ENCODE assay signal across 17 cellular contexts in genomic region chr5:90293931-90294330, GRCh38.
DNase-seq lines count a peak whose midpoint lies in the region; ATAC-seq, FAIRE-seq and TF ChIP-seq lines count a peak whose summit lies in the region.
"Had no signal": no experiment of that assay in that cellular context is flagged by ENCODE, and none has a peak within 500 bp of the region (broad histone marks: within the 10 kb centered on the region; RNA-seq: fewer than 3 reads in every experiment).

No MANE protein-coding gene starts in this region.

- FAIRE-seq in K562 (lab: Jason Lieb, UNC), result no peak

- H3K4me3 ChIP-seq in AG04449 (ENCODE audit: low read depth, low read length) (no peak overlapping the region), K562 (no peak overlapping the region), stomach (no peak overlapping the region), BE2C (ENCODE audit: low read depth, low read length) (no peak overlapping the region)

- H3K27me3 Mint-ChIP-seq in natural killer cell treated with Interleukin-12 subunit alpha and Interleukin-12 subunit beta and Interleukin-15 and Interleukin-18, amount 100 ng/mL, for 72 hours, result peaks cover 2 to 6% of the 10 kb centered on the region in 2 donors

- POLR2A ChIA-PET in AG04449 (lab: Yijun Ruan, JAX) (no interaction called here), K562 (lab: Yijun Ruan, JAX) (no interaction called here)

- BruUV-seq in K562 (replicated peaks; lab: Mats Ljungman, UMichigan), result no TSS peak

- H3K79me2 ChIP-seq in K562 (ENCODE audit: control insufficient read depth, insufficient read depth, low read length), result no peaks in the 10 kb centered on the region

- no peak overlapping the region for H3K9ac ChIP-seq in K562 (ENCODE audit: insufficient read depth in 1 of 2, low read depth in 2 of 2, low read length in 2 of 2)

- H3K4me1 ChIP-seq in K562 (replicated peaks in 1 of 2; ENCODE audit: control insufficient read depth in 2 of 2, insufficient read depth in 2 of 2, low read length in 2 of 2) (no peaks in the 10 kb centered on the region), stomach (no peaks in the 10 kb centered on the region), BE2C (no peaks in the 10 kb centered on the region; the same call in 1 of the 2 replicates)

- CTCF ChIA-PET in AG04449 (lab: Yijun Ruan, JAX) (no interaction called here), K562 (lab: Yijun Ruan, JAX; ENCODE audit: low intra/inter-chr PET ratio) (no interaction called here)

- no peak overlapping the region for H3K4me2 ChIP-seq in K562 (ENCODE audit: insufficient read depth, low read length)

- no peaks in the 10 kb centered on the region; a peak in 1 of 5 replicates for H3K27me3 ChIP-seq in K562 (ENCODE audit: control insufficient read depth in 2 of 2, insufficient read depth in 2 of 2, low read length in 2 of 2)
- no peaks in the 10 kb centered on the region for H3K27me3 ChIP-seq in stomach
- H3K27me3 ChIP-seq in BE2C, result no peaks in the 10 kb centered on the region

- TF ChIP-seq EP300 in K562 (IDR thresholded peaks at IDR 0.05; ENCODE audit: low read length) (no peak), stomach (IDR thresholded peaks at IDR 0.05) (no peak)

- in situ Hi-C loops in K562 (cut with MboI), result no loop called here

- no peak for TF ChIP-seq CTCF in AG04449 (IDR thresholded peaks at IDR 0.05; ENCODE audit: insufficient read depth, low read length, missing control alignments)
- TF ChIP-seq CTCF in K562 (IDR thresholded peaks at IDR 0.05 in 2 of 3, conservative IDR thresholded peaks at IDR 0.05 in 1 of 3; ENCODE audit: insufficient read depth in 2 of 3, low read depth in 1 of 3, low read length in 3 of 3), result no peak
- TF ChIP-seq CTCF in stomach (IDR thresholded peaks at IDR 0.05), result no peak
- no peak for TF ChIP-seq CTCF in BE2C (IDR thresholded peaks at IDR 0.05; ENCODE audit: low read depth, low read length)

- no peak for TF ChIP-seq RAD21 in K562 (CRISPR knock-in tag; conservative IDR thresholded peaks at IDR 0.05 in 1 of 2, IDR thresholded peaks at IDR 0.05 in 1 of 2)

- DNase-seq in AG04449 (ENCODE audit: low read depth, low spot score), result peak; percentile 29
- peak; percentile 79 for DNase-seq in HT1080 (ENCODE audit: low read depth)
- DNase-seq in K562 (ENCODE audit: extremely low read depth in 1 of 4, low spot score in 3 of 4), result no peak
- DNase-seq in iris pigment epithelial cell (ENCODE audit: low read depth), result peak; percentile 39
- no peak for DNase-seq in stomach
- DNase-seq in BE2C, result no peak
- no peak for DNase-seq in natural killer cell treated with Interleukin-12 subunit alpha and Interleukin-12 subunit beta and Interleukin-15 and Interleukin-18, amount 100 ng/mL, for 72 hours (ENCODE audit: low spot score)
- DNase-seq: activated CD4-positive, alpha-beta T cell treated with anti-CD3 and anti-CD28 coated beads for 1 hour; activated naive CD8-positive, alpha-beta T cell treated with anti-CD3 and anti-CD28 coated beads for 36 hours; activated T-cell treated with anti-CD3 and anti-CD28 coated beads for 4 hours; midbrain; NCI-H1105 treated with DMSO at 0.1 percent for 48 hours; NCI-H446 treated with DMSO at 0.1 percent for 48 hours; stimulated activated CD4-positive, alpha-beta T cell treated with anti-CD3 and anti-CD28 coated beads, Interleukin-12 subunit alpha, Interleukin-12 subunit beta, amount 100 ng/mL, for 4 hours; substantia nigra; T-cell had no signal

- H3K4me1 Mint-ChIP-seq in natural killer cell treated with Interleukin-12 subunit alpha and Interleukin-12 subunit beta and Interleukin-15 and Interleukin-18, amount 100 ng/mL, for 72 hours (ENCODE audit: low read depth in 2 of 2), result no peaks in the 10 kb centered on the region
- H3K4me1 Mint-ChIP-seq: activated naive CD8-positive, alpha-beta T cell treated with anti-CD3 and anti-CD28 coated beads for 36 hours; T-cell had no signal

- H3K36me3 ChIP-seq in K562 (ENCODE audit: control insufficient read depth, insufficient read depth, low read length) (no peaks in the 10 kb centered on the region), stomach (no peaks in the 10 kb centered on the region), BE2C (no peaks in the 10 kb centered on the region)

- H3K9me3 Mint-ChIP-seq in natural killer cell treated with Interleukin-12 subunit alpha and Interleukin-12 subunit beta and Interleukin-15 and Interleukin-18, amount 100 ng/mL, for 72 hours, result no peaks in the 10 kb centered on the region
- H3K9me3 Mint-ChIP-seq: activated naive CD8-positive, alpha-beta T cell treated with anti-CD3 and anti-CD28 coated beads for 36 hours; T-cell had no signal

- H3K36me3 Mint-ChIP-seq in natural killer cell treated with Interleukin-12 subunit alpha and Interleukin-12 subunit beta and Interleukin-15 and Interleukin-18, amount 100 ng/mL, for 72 hours, result no peaks in the 10 kb centered on the region
- H3K36me3 Mint-ChIP-seq: activated naive CD8-positive, alpha-beta T cell treated with anti-CD3 and anti-CD28 coated beads for 36 hours; T-cell had no signal

- WGBS in K562 (ENCODE audit: insufficient coverage, low coverage, missing lambda C conversion rate), result 0% methylated on average over 2 of the region's 2 CpGs
- WGBS in stomach, 5 donors, result 54 to 74% (median 66%) methylated on average over 2 of the region's 2 CpGs

- no peak overlapping the region for H3K27ac Mint-ChIP-seq in natural killer cell treated with Interleukin-12 subunit alpha and Interleukin-12 subunit beta and Interleukin-15 and Interleukin-18, amount 100 ng/mL, for 72 hours
- H3K27ac Mint-ChIP-seq: activated naive CD8-positive, alpha-beta T cell treated with anti-CD3 and anti-CD28 coated beads for 36 hours; T-cell had no signal

- ATAC-seq in K562, result no peak
- ATAC-seq in GM21360 (IDR thresholded peaks at IDR 0.05; ENCODE audit: unreplicated experiment), result no peak
- no peak for ATAC-seq in natural killer cell treated with Interleukin-12 subunit alpha and Interleukin-12 subunit beta and Interleukin-15 and Interleukin-18, amount 100 ng/mL, for 72 hours
- ATAC-seq: T-cell had no signal

- intact Hi-C loops in K562 (cut with micrococcal nuclease) (loop anchor here (10.0 kb wide), 1 partner anchor 241 kb away; no protein-coding TSS in a partner anchor), stomach (cut with DNase I; ENCODE audit: low total_unique reads) (no loop called here)

- TF ChIP-seq POLR2A in K562 (conservative IDR thresholded peaks at IDR 0.05) (no peak), stomach (IDR thresholded peaks at IDR 0.05) (no peak)

- H4K20me1 ChIP-seq in K562 (replicated peaks; ENCODE audit: control insufficient read depth, insufficient read depth, low read length), result no peaks in the 10 kb centered on the region

- H3K27ac ChIP-seq in K562 (ENCODE audit: extremely low read depth, low read depth, low read length) (no peak overlapping the region), stomach (no peak overlapping the region)

- H2AFZ ChIP-seq in K562 (ENCODE audit: low read depth, low read length), result no peak overlapping the region

- H3K9me3 ChIP-seq in K562 (replicated peaks; ENCODE audit: control insufficient read depth, insufficient read depth, low read depth, low read length) (no peaks in the 10 kb centered on the region), stomach (peaks cover 0 to 3% (median 0%) of the 10 kb centered on the region in 4 donors), BE2C (no peaks in the 10 kb centered on the region)

- H3K9me1 ChIP-seq in K562 (ENCODE audit: control insufficient read depth, insufficient read depth, low read length), result no peaks in the 10 kb centered on the region

- H3K4me3 Mint-ChIP-seq in natural killer cell treated with Interleukin-12 subunit alpha and Interleukin-12 subunit beta and Interleukin-15 and Interleukin-18, amount 100 ng/mL, for 72 hours, result no peak overlapping the region
- H3K4me3 Mint-ChIP-seq: activated naive CD8-positive, alpha-beta T cell treated with anti-CD3 and anti-CD28 coated beads for 36 hours; T-cell had no signal

TF ChIP-seq in K562, 482 proteins besides CTCF, POLR2A, EP300 and RAD21:
- peak; percentile 60 for TF ChIP-seq MEIS2 (IDR thresholded peaks at IDR 0.05; ENCODE audit: partially characterized antibody)
- no peak for TF ChIP-seq ZNF146 (CRISPR knock-in tag; IDR thresholded peaks at IDR 0.05; ENCODE audit: unreplicated experiment)
- TF ChIP-seq, protein P1, sequence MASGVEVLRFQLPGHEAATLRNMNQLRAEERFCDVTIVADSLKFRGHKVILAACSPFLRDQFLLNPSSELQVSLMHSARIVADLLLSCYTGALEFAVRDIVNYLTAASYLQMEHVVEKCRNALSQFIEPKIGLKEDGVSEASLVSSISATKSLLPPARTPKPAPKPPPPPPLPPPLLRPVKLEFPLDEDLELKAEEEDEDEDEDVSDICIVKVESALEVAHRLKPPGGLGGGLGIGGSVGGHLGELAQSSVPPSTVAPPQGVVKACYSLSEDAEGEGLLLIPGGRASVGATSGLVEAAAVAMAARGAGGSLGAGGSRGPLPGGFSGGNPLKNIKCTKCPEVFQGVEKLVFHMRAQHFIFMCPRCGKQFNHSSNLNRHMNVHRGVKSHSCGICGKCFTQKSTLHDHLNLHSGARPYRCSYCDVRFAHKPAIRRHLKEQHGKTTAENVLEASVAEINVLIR (CRISPR knock-in tag; IDR thresholded peaks at IDR 0.05), result no peak
- TF ChIP-seq, protein P2, sequence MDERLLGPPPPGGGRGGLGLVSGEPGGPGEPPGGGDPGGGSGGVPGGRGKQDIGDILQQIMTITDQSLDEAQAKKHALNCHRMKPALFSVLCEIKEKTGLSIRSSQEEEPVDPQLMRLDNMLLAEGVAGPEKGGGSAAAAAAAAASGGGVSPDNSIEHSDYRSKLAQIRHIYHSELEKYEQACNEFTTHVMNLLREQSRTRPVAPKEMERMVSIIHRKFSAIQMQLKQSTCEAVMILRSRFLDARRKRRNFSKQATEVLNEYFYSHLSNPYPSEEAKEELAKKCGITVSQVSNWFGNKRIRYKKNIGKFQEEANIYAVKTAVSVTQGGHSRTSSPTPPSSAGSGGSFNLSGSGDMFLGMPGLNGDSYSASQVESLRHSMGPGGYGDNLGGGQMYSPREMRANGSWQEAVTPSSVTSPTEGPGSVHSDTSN (CRISPR knock-in tag; IDR thresholded peaks at IDR 0.05; ENCODE audit: low read depth), result no peak
- TF ChIP-seq, protein P2 (tag; conservative IDR thresholded peaks at IDR 0.05; ENCODE audit: low read depth), result peak; percentile 84
- no peak for TF ChIP-seq KAT2B (IDR thresholded peaks at IDR 0.05; ENCODE audit: low read depth, low read length)
- TF ChIP-seq CHD2 (IDR thresholded peaks at IDR 0.05; ENCODE audit: low read depth, low read length), result no peak
- peak; percentile 39; the same call in 1 of the 2 replicates for TF ChIP-seq SOX6 (IDR thresholded peaks at IDR 0.05)

Comparison
In these comparisons a context has a peak if more than half of its experiments do, and no peak if none do; other contexts are left out.
1. DNase-seq: peak in AG04449 (single experiment), HT1080 (single experiment) and iris pigment epithelial cell (single experiment); none in K562 (0 of 4), stomach (single experiment), BE2C (single experiment) and natural killer cell treated with Interleukin-12 subunit alpha and Interleukin-12 subunit beta and Interleukin-15 and Interleukin-18, amount 100 ng/mL, for 72 hours (single experiment).